13 cellular contexts compared by ENCODE assay signal in the genomic region with DNA sequence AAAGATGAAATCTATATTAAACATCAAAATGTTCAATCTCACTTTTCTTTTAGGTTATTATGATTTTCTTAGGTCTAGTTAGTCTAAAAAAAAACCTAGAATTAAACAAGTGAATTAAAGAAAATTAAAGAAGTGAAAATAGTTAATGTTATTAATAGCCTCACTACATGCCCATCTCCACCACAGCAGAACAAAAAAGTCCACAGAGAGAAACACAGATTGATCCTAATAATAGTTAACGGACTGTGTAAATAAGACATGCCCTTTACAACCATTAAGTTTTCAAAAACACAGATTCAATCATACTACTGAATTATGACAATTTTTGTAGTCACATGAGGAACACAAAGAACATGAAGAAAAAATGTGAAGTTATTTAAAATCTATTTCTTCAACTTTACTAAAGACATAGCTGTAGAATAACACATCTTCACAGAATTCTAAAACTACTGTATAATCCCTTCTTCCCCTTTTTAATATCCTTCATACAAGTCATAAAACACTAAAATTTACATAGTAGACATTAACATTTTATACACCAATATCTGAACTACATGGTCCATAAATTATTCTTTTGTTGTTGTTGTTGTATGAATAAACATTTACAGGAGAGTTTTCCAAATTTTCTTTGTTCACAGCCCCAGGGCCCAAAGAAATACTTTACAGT.
"Had no signal": no experiment of that assay in that cellular context is flagged by ENCODE, and none has a peak within 500 bp of the region (broad histone marks: within the 10 kb centered on the region; RNA-seq: fewer than 3 reads in every experiment).

No MANE protein-coding gene starts in this region.

- H3K9me3 Mint-ChIP-seq: activated CD4-positive, alpha-beta T cell treated with anti-CD3 and anti-CD28 coated beads, Interleukin-2, amount 10 ng/mL, durations not matched to agents 24 days and 14 days; activated T-helper 1 cell treated with anti-CD3 and anti-CD28 coated beads, Interleukin-12 subunit alpha, Interleukin-12 subunit beta, Interleukin-2, Interleukin-4 antibody, amounts not matched to agents 30 ng/mL and 10 ng/mL and 1 ng/mL, durations not matched to agents 14 hours and 24 hours and 36 hours; nephron progenitor cell had no signal

- DNase-seq: activated CD4-positive, alpha-beta T cell treated with anti-CD3 and anti-CD28 coated beads, Interleukin-2, amount 10 ng/mL, durations not matched to agents 24 days and 14 days; activated naive CD4-positive, alpha-beta T cell; foreskin keratinocyte; head of caudate nucleus; nephron progenitor cell; psoas muscle; stimulated activated CD4-positive, alpha-beta T cell treated with anti-CD3 and anti-CD28 coated beads, Interleukin-12 subunit alpha, Interleukin-12 subunit beta, amount 100 ng/mL, for 4 hours; stimulated activated naive CD8-positive, alpha-beta T cell treated with anti-CD3 and anti-CD28 coated beads, Interleukin-15, Interleukin-2, amounts not matched to agents 100 U/mL and 50 U/mL, for 24 hours; testis had no signal

- H3K4me3 Mint-ChIP-seq: activated CD4-positive, alpha-beta T cell treated with anti-CD3 and anti-CD28 coated beads, Interleukin-2, amount 10 ng/mL, durations not matched to agents 24 days and 14 days; activated T-helper 1 cell treated with anti-CD3 and anti-CD28 coated beads, Interleukin-12 subunit alpha, Interleukin-12 subunit beta, Interleukin-2, Interleukin-4 antibody, amounts not matched to agents 30 ng/mL and 10 ng/mL and 1 ng/mL, durations not matched to agents 14 hours and 24 hours and 36 hours; nephron progenitor cell had no signal

- H3K27me3 ChIP-seq: foreskin keratinocyte, testis had no signal

- H3K27ac ChIP-seq: foreskin keratinocyte, psoas muscle, testis, VCaP had no signal

- H3K27me3 Mint-ChIP-seq: activated CD4-positive, alpha-beta T cell treated with anti-CD3 and anti-CD28 coated beads, Interleukin-2, amount 10 ng/mL, durations not matched to agents 24 days and 14 days had no signal

- FAIRE-seq: astrocyte had no signal

- H3K4me1 ChIP-seq: foreskin keratinocyte, psoas muscle, testis had no signal

- ATAC-seq: foreskin keratinocyte; psoas muscle; sciatic nerve; stimulated activated naive CD8-positive, alpha-beta T cell treated with anti-CD3 and anti-CD28 coated beads, Interleukin-15, Interleukin-2, amounts not matched to agents 100 U/mL and 50 U/mL, for 24 hours had no signal

- H3K27ac Mint-ChIP-seq: activated CD4-positive, alpha-beta T cell treated with anti-CD3 and anti-CD28 coated beads, Interleukin-2, amount 10 ng/mL, durations not matched to agents 24 days and 14 days; activated T-helper 1 cell treated with anti-CD3 and anti-CD28 coated beads, Interleukin-12 subunit alpha, Interleukin-12 subunit beta, Interleukin-2, Interleukin-4 antibody, amounts not matched to agents 30 ng/mL and 10 ng/mL and 1 ng/mL, durations not matched to agents 14 hours and 24 hours and 36 hours; nephron progenitor cell had no signal

- H3K4me1 Mint-ChIP-seq: activated CD4-positive, alpha-beta T cell treated with anti-CD3 and anti-CD28 coated beads, Interleukin-2, amount 10 ng/mL, durations not matched to agents 24 days and 14 days had no signal

- H3K4me3 ChIP-seq: psoas muscle, testis had no signal

- H3K9me3 ChIP-seq: psoas muscle, testis had no signal
